ENCODE assay signal across 8 cellular contexts in the genomic region with DNA sequence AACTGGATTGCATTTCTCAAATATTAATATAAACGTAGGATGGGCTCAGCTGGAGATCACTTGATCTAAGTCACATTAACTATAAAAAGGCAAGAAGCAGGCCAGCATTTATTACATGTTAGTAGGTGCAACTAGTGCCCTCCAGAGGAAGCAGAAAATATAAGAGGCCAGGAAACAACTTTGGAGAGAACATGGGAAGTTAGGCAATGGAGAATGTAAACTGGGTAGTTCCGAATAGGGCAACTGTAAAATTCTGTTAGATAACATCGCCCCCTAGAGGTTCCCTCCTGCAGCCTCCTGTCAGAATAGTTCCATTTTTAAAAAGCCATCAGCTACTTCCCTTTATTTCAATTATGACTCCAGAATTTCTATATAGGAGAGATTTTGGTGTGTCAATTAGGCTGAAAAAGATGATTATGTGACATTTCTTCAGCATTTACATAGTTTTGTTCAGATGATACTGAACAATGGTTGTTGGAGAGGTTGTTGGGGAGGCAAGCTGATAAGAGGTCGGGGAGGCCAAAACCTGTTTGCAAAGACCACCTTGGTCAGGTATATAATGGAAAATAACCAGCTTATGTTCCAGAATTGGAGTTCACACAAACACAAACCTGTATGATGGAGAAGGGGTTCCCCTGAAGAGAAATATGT. TPM values are rescaled to one million over a fixed set of nuclear protein-coding genes. Genes with fewer than 3 reads are reported as not detected.
DNase-seq lines count a peak whose midpoint lies in the region; ATAC-seq, FAIRE-seq and TF ChIP-seq lines count a peak whose summit lies in the region.

No MANE protein-coding gene starts in this region.

- H3K27me3 ChIP-seq in PC-9 (ENCODE audit: insufficient read depth, low read depth) (no peaks in the 10 kb centered on the region), gastroesophageal sphincter (no peaks in the 10 kb centered on the region), pancreas (no peaks in the 10 kb centered on the region)

- no peak overlapping the region for H2AFZ ChIP-seq in PC-9

- H3K36me3 ChIP-seq in PC-9 (ENCODE audit: low read depth) = no peaks in the 10 kb centered on the region
- H3K36me3 ChIP-seq in gastroesophageal sphincter = peaks cover 0 to 7% of the 10 kb centered on the region in 2 donors
- no peaks in the 10 kb centered on the region for H3K36me3 ChIP-seq in pancreas

- peaks cover 13% of the 10 kb centered on the region for H3K36me3 Mint-ChIP-seq in activated naive CD4-positive, alpha-beta T cell treated with anti-CD3 and anti-CD28 coated beads for 36 hours (ENCODE audit: low read depth)

- 14 to 26% methylated on average over 4 of the region's 4 CpGs for WGBS in gastroesophageal sphincter (ENCODE audit: low coverage in 1 of 2), 2 donors
- 31% methylated on average over 4 of the region's 4 CpGs for WGBS in pancreas, 2 donors

- H3K9me3 ChIP-seq in PC-9 (ENCODE audit: insufficient read depth, low read depth) (no peaks in the 10 kb centered on the region), gastroesophageal sphincter (no peaks in the 10 kb centered on the region), pancreas (no peaks in the 10 kb centered on the region)

- TF ChIP-seq EP300 in gastroesophageal sphincter (IDR thresholded peaks at IDR 0.05) = no peak

- peak; percentile 65 for FAIRE-seq in pancreas (lab: Jason Lieb, UNC)

- ATAC-seq in GM21786 (IDR thresholded peaks at IDR 0.05; ENCODE audit: unreplicated experiment) (peak; percentile 56), gastroesophageal sphincter (peak; percentile 89), pancreas (peak; percentile 87 to 100 (median 98)), HG03045 (IDR thresholded peaks at IDR 0.05; ENCODE audit: unreplicated experiment) (no peak)

- H3K4me1 Mint-ChIP-seq in activated naive CD4-positive, alpha-beta T cell treated with anti-CD3 and anti-CD28 coated beads for 36 hours (ENCODE audit: low read depth) = peaks cover 32% of the 10 kb centered on the region

- no peaks in the 10 kb centered on the region for H3K79me2 ChIP-seq in PC-9 (ENCODE audit: low read depth)

- CTCF ChIA-PET in PC-9 (lab: Charles Lee) = interaction anchor here (0.7 to 1.8 kb wide), 15 partner anchors 10 to 481 kb away, joined by 3 to 53 read pairs (median 4); partner anchors contain the start of genes HMGCS1, TMEM267 and ZNF131
- CTCF ChIA-PET in activated naive CD4-positive, alpha-beta T cell treated with anti-CD3 and anti-CD28 coated beads for 36 hours (lab: Charles Lee) = interaction anchor here (0.6 to 3.6 kb wide), 47 partner anchors 10 to 805 kb away, joined by 3 to 25 read pairs (median 5); partner anchors contain the start of genes HMGCS1, NNT, TMEM267 and ZNF131

- no peaks in the 10 kb centered on the region for H3K27me3 Mint-ChIP-seq in activated naive CD4-positive, alpha-beta T cell treated with anti-CD3 and anti-CD28 coated beads for 36 hours (ENCODE audit: low read depth)

- TF ChIP-seq CTCF in PC-9 (conservative IDR thresholded peaks at IDR 0.05) (peak; percentile 99), gastroesophageal sphincter (IDR thresholded peaks at IDR 0.05) (peak; percentile 71 to 86 (median 80)), pancreas (IDR thresholded peaks at IDR 0.05) (peak; percentile 64 to 81 (median 78))

- no peak for TF ChIP-seq POLR2A in gastroesophageal sphincter (IDR thresholded peaks at IDR 0.05)

- BruUV-seq in PC-9 (replicated peaks; lab: Mats Ljungman, UMichigan) = no TSS peak

- no peak overlapping the region for H3K27ac ChIP-seq in PC-9
- peak overlapping the region in 2 of 4 donors; percentile 11 to 36 for H3K27ac ChIP-seq in gastroesophageal sphincter
- no peak overlapping the region for H3K27ac ChIP-seq in pancreas

- no peaks in the 10 kb centered on the region for H3K9me3 Mint-ChIP-seq in activated naive CD4-positive, alpha-beta T cell treated with anti-CD3 and anti-CD28 coated beads for 36 hours

- peak; percentile 59 for DNase-seq in DMS79 (lab: John Stamatoyannopoulos, UW)
- DNase-seq in LoVo (ENCODE audit: low spot score) = peak; percentile 87
- peak; percentile 73 to 91 for DNase-seq in PC-9
- DNase-seq in activated naive CD4-positive, alpha-beta T cell treated with anti-CD3 and anti-CD28 coated beads for 36 hours = peak; percentile 72
- DNase-seq in pancreas = peak in 3 of 6 donors; percentile 32 to 62 (median 44)

- no peak overlapping the region for H3K4me3 Mint-ChIP-seq in activated naive CD4-positive, alpha-beta T cell treated with anti-CD3 and anti-CD28 coated beads for 36 hours

- intact Hi-C loops in PC-9 (cut with micrococcal nuclease; ENCODE audit: unreplicated experiment) (loop anchor here (1.0 to 10.0 kb wide), 10 partner anchors 77 to 1515 kb away; partner anchors contain the start of genes ANXA2R, HMGCS1, NNT and OXCT1), pancreas (cut with DNase I) (no loop called here)
- intact Hi-C loops in activated naive CD4-positive, alpha-beta T cell treated with anti-CD3 and anti-CD28 coated beads for 36 hours (cut with micrococcal nuclease) = loop anchor here (1.0 to 10.0 kb wide), 14 partner anchors 51 to 1525 kb away; partner anchors contain the start of gene HMGCS1

- H4K20me1 ChIP-seq in PC-9 (ENCODE audit: insufficient read depth) = no peaks in the 10 kb centered on the region

- H3K4me1 ChIP-seq in PC-9 (replicated peaks; ENCODE audit: insufficient read depth) (0 out of 2 replicates have a peak, but pooled peaks cover 5% of the 10 kb centered on the region), gastroesophageal sphincter (peaks cover 0 to 9% (median 0%) of the 10 kb centered on the region in 3 donors), pancreas (no peaks in the 10 kb centered on the region)

- POLR2A ChIA-PET in PC-9 (lab: Charles Lee; ENCODE audit: unreplicated experiment) = interaction anchor here (0.5 to 0.8 kb wide), 4 partner anchors 94 to 578 kb away, joined by 4 to 22 read pairs (median 10); partner anchors contain the start of genes SELENOP and TMEM267

- no peak overlapping the region for H3K4me2 ChIP-seq in PC-9

- no peak overlapping the region for H3K27ac Mint-ChIP-seq in activated naive CD4-positive, alpha-beta T cell treated with anti-CD3 and anti-CD28 coated beads for 36 hours

- no peaks in the 10 kb centered on the region for H3K9me2 ChIP-seq in PC-9 (ENCODE audit: insufficient read depth)

- H3K4me3 ChIP-seq in PC-9 (no peak overlapping the region), gastroesophageal sphincter (no peak overlapping the region), pancreas (no peak overlapping the region)

- H3F3A ChIP-seq in PC-9 (ENCODE audit: insufficient read depth, low read depth) = 0 out of 2 replicates have a peak, but pooled peaks cover 3% of the 10 kb centered on the region

RNA-seq across cellular contexts. Expression of gene CCL28, which starts 22.4 kb away (rescaled TPM):
- 2.2 and 4.3 TPM in 2 replicates for total RNA-seq in PC-9 (2021)
- total RNA-seq in activated naive CD4-positive, alpha-beta T cell treated with anti-CD3 and anti-CD28 coated beads for 36 hours = 1 to 10 TPM; 5.4 TPM
- total RNA-seq in gastroesophageal sphincter = 1 to 10 TPM; 2.6 to 8.6 (median 3.3) TPM
- 10 to 100 TPM in 3 of 6 donors, 1 to 10 TPM in 3; 3.1 to 22.7 (median 10.4) TPM for total RNA-seq in pancreas
- polyA plus RNA-seq in pancreas = 1 to 10 TPM; 6.0 to 6.5 TPM

Comparison
In these comparisons a context has a peak if more than half of its experiments do, and no peak if none do; other contexts are left out.
1. intact Hi-C loops: an anchor here in PC-9 (1.0 to 10.0 kb wide) and activated naive CD4-positive, alpha-beta T cell treated with anti-CD3 and anti-CD28 coated beads for 36 hours (1.0 to 10.0 kb wide); none called in pancreas.